Comparison of ENCODE assay signal across 9 cellular contexts in the genomic region with DNA sequence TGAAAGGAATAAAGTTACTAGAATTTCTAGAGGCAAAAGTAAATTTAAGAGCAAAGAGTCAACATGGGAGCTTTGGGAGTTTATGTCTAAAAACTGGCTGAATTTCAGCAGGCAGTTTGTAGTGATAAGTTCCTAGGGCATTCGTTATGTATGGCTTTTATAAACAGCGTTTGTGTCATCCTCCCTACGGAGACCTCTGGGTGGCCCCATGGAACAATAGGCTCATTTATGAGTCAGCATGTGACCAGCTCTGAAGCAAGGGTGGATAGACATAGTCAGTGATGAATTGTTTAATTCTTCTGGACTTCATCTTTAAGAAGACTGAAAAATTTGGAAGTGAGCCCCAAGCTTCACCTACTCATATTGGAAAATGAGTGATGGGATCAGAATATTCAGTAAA. TPM values are rescaled to one million over a fixed set of nuclear protein-coding genes. Genes with fewer than 3 reads are reported as not detected.
A peak's percentile ranks its signal among the peaks of the same experiment; 100 is the strongest.
DNase-seq lines count a peak whose midpoint lies in the region; ATAC-seq, FAIRE-seq and TF ChIP-seq lines count a peak whose summit lies in the region.
"Had no signal": no experiment of that assay in that cellular context is flagged by ENCODE, and none has a peak within 500 bp of the region (broad histone marks: within the 10 kb centered on the region; RNA-seq: fewer than 3 reads in every experiment).

No MANE protein-coding gene starts in this region.

- ATAC-seq in HG02678 (IDR thresholded peaks at IDR 0.05; ENCODE audit: unreplicated experiment), result no peak
- no peak for ATAC-seq in GM21447 (IDR thresholded peaks at IDR 0.05; ENCODE audit: unreplicated experiment)

- no peaks in the 10 kb centered on the region for H3K9me3 Mint-ChIP-seq in immature natural killer cell

- no peak overlapping the region for H3K4me3 Mint-ChIP-seq in immature natural killer cell

- peaks cover 0 to 6% (median 6%) of the 10 kb centered on the region in 3 donors for H3K27me3 Mint-ChIP-seq in immature natural killer cell (ENCODE audit: low read depth in 3 of 3)

- no peak overlapping the region for H3K4me3 ChIP-seq in bronchial epithelial cell (ENCODE audit: low read depth, low read length)

- no peak overlapping the region for H3K27ac Mint-ChIP-seq in immature natural killer cell

- no peaks in the 10 kb centered on the region for H3K36me3 Mint-ChIP-seq in immature natural killer cell

- H3K4me1 Mint-ChIP-seq in immature natural killer cell, result no peaks in the 10 kb centered on the region

- no peaks in the 10 kb centered on the region for H3K27me3 ChIP-seq in bronchial epithelial cell (ENCODE audit: control insufficient read depth, insufficient read depth, low read length)

- no peaks in the 10 kb centered on the region for H3K36me3 ChIP-seq in bronchial epithelial cell (ENCODE audit: control insufficient read depth, insufficient read depth, low read length)

- DNase-seq in ELR (ENCODE audit: low read depth) (peak; percentile 94), M059J (ENCODE audit: low read depth) (peak; percentile 75), bronchial epithelial cell (ENCODE audit: low read depth) (peak; percentile 78), midbrain (lab: John Stamatoyannopoulos, UW) (peak; percentile 83), NCI-H187 treated with DMSO at 0.1 percent for 48 hours (lab: John Stamatoyannopoulos, UW) (no peak), immature natural killer cell (no peak)
- DNase-seq: RPMI8226 had no signal

- TF ChIP-seq CTCF in bronchial epithelial cell (IDR thresholded peaks at IDR 0.05; ENCODE audit: insufficient read depth, low read length, severe bottlenecking), result no peak

- no peak for FAIRE-seq in bronchial epithelial cell (lab: Jason Lieb, UNC)

RNA-seq across cellular contexts. Expression of a gene that starts 37.1 kb away (rescaled TPM):
- total RNA-seq in M059J (2014; rRNA removed; shearing (Covaris generic)), result 3.9 and 4.9 TPM in 2 replicates
- total RNA-seq in bronchial epithelial cell, result 7.4 and 10.1 TPM in 2 replicates
- polyA plus RNA-seq in immature natural killer cell, result 10 to 100 TPM; 25.4 to 28.3 (median 26.7) TPM

Comparison
In these comparisons a context has a peak if more than half of its experiments do, and no peak if none do; other contexts are left out.
1. DNase-seq: peak in ELR (single experiment), M059J (single experiment), bronchial epithelial cell (single experiment) and midbrain (single experiment); none in NCI-H187 treated with DMSO at 0.1 percent for 48 hours (single experiment) and immature natural killer cell (0 of 3).